In the genomic region with DNA sequence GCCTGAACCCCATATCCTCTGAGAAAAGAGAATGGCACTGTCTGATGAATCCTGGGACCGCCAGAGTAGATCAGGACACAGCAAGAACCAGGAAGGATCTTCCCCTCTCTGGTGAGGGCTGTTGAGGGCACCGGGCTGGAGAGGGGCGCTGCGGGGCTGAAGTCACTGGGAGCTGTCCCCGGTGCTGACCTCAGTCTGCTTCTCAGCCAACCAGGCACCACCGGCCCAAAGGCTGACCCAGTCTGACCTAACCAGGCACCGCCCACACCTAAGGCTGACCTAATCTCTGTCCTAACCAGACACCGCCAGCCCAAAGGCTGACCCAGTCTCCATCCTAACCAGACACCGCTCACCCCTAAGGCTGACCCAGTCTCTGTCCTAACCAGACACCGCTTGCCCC, we compare ENCODE assay signal across 2 cellular contexts.
TF ChIP-seq lines count a peak whose summit lies in the region.

No MANE protein-coding gene starts in this region.

TF ChIP-seq in WTC11, 78 proteins besides CTCF, POLR2A, EP300 and RAD21 (continued from another document and continues in another):
- TF ChIP-seq, protein P1, sequence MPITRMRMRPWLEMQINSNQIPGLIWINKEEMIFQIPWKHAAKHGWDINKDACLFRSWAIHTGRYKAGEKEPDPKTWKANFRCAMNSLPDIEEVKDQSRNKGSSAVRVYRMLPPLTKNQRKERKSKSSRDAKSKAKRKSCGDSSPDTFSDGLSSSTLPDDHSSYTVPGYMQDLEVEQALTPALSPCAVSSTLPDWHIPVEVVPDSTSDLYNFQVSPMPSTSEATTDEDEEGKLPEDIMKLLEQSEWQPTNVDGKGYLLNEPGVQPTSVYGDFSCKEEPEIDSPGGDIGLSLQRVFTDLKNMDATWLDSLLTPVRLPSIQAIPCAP (CRISPR knock-in tag; IDR thresholded peaks at IDR 0.05) = 0 out of 2 replicates have a peak, but pooled peaks have one; percentile 63
- TF ChIP-seq, protein P2, sequence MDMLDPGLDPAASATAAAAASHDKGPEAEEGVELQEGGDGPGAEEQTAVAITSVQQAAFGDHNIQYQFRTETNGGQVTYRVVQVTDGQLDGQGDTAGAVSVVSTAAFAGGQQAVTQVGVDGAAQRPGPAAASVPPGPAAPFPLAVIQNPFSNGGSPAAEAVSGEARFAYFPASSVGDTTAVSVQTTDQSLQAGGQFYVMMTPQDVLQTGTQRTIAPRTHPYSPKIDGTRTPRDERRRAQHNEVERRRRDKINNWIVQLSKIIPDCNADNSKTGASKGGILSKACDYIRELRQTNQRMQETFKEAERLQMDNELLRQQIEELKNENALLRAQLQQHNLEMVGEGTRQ (CRISPR knock-in tag; IDR thresholded peaks at IDR 0.05) = peak; percentile 23; the same call in 1 of the 2 replicates
- TF ChIP-seq NR3C1 (CRISPR knock-in tag; conservative IDR thresholded peaks at IDR 0.05; ENCODE audit: low read depth) = peak; percentile 88; the same call in 1 of the 2 replicates
- 0 out of 2 replicates have a peak, but pooled peaks have one; percentile 19 for TF ChIP-seq ZNF317 (CRISPR knock-in tag; IDR thresholded peaks at IDR 0.05; ENCODE audit: borderline replicate concordance, low read depth)
- TF ChIP-seq ZNF138 (CRISPR knock-in tag; conservative IDR thresholded peaks at IDR 0.05) = 0 out of 2 replicates have a peak, but pooled peaks have one; percentile 43
- TF ChIP-seq SP1 (CRISPR knock-in tag; conservative IDR thresholded peaks at IDR 0.05) = peak; percentile 47; the same call in 1 of the 2 replicates
- TF ChIP-seq ZNF425 (CRISPR knock-in tag; conservative IDR thresholded peaks at IDR 0.05) = no peak
- peak; percentile 88 for TF ChIP-seq ZBTB21 (CRISPR knock-in tag; IDR thresholded peaks at IDR 0.05; ENCODE audit: borderline replicate concordance)
- peak; percentile 84 for TF ChIP-seq NFE2L1 (CRISPR knock-in tag; IDR thresholded peaks at IDR 0.05)
- TF ChIP-seq ARID4B (CRISPR knock-in tag; IDR thresholded peaks at IDR 0.05; ENCODE audit: borderline replicate concordance) = peak; percentile 94; the same call in 1 of the 2 replicates
- TF ChIP-seq FOXK1 (CRISPR knock-in tag; IDR thresholded peaks at IDR 0.05) = peak; percentile 84; the same call in 1 of the 2 replicates
- TF ChIP-seq, protein P3, sequence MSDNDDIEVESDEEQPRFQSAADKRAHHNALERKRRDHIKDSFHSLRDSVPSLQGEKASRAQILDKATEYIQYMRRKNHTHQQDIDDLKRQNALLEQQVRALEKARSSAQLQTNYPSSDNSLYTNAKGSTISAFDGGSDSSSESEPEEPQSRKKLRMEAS (CRISPR knock-in tag; IDR thresholded peaks at IDR 0.05) = peak; percentile 70; the same call in 1 of the 2 replicates
- peak; percentile 91; the same call in 1 of the 2 replicates for TF ChIP-seq ZNF232 (CRISPR knock-in tag; IDR thresholded peaks at IDR 0.05)
- no peak for TF ChIP-seq ZNF396 (CRISPR knock-in tag; IDR thresholded peaks at IDR 0.05; ENCODE audit: borderline replicate concordance)
- no peak for TF ChIP-seq ZNF671 (CRISPR knock-in tag; IDR thresholded peaks at IDR 0.05)
- TF ChIP-seq TEAD4 (CRISPR knock-in tag; IDR thresholded peaks at IDR 0.05) = peak; percentile 74; the same call in 1 of the 2 replicates

TF ChIP-seq in HepG2, 621 proteins besides CTCF, POLR2A, EP300 and RAD21 (continued from another document):
- TF ChIP-seq, protein P4, sequence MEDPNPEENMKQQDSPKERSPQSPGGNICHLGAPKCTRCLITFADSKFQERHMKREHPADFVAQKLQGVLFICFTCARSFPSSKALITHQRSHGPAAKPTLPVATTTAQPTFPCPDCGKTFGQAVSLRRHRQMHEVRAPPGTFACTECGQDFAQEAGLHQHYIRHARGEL (CRISPR knock-in tag; IDR thresholded peaks at IDR 0.05) = no peak
